Comparison of ENCODE assay signal across 25 cellular contexts in genomic region chr4:48347282-48347921, GRCh38.
"Had no signal": no experiment of that assay in that cellular context is flagged by ENCODE, and none has a peak within 500 bp of the region (broad histone marks: within the 10 kb centered on the region; RNA-seq: fewer than 3 reads in every experiment).

No MANE protein-coding gene starts in this region.

- H3K9me3 Mint-ChIP-seq: activated naive CD8-positive, alpha-beta T cell treated with anti-CD3 and anti-CD28 coated beads, Interleukin-2, amount 10 ng/mL, durations not matched to agents 7 days and 5 days; activated T-helper 1 cell treated with anti-CD3 and anti-CD28 coated beads, Interleukin-12 subunit alpha, Interleukin-12 subunit beta, Interleukin-2, Interleukin-4 antibody, amounts not matched to agents 30 ng/mL and 10 ng/mL and 1 ng/mL, durations not matched to agents 14 hours and 24 hours and 36 hours; T-helper 2 cell treated with Interferon-gamma antibody and Interleukin-4, amounts not matched to agents 5 μg/mL and 100 μg/mL, for 36 hours had no signal

- H3K36me3 ChIP-seq: gastroesophageal sphincter, pancreas, right atrium auricular region, thoracic aorta, upper lobe of left lung, WERI-Rb-1 had no signal

- FAIRE-seq: pancreas, TTC549 had no signal

- ATAC-seq: activated CD8-positive, alpha-beta T cell treated with anti-CD3 and anti-CD28 coated beads, Interleukin-2, amount 10 ng/mL, durations not matched to agents 7 days and 5 days; gastroesophageal sphincter; left ventricle myocardium superior; pancreas; psoas muscle had no signal

- H3K27ac Mint-ChIP-seq: activated CD8-positive, alpha-beta T cell treated with anti-CD3 and anti-CD28 coated beads, Interleukin-2, amount 10 ng/mL, durations not matched to agents 7 days and 5 days; activated naive CD8-positive, alpha-beta T cell treated with anti-CD3 and anti-CD28 coated beads, Interleukin-2, amount 10 ng/mL, durations not matched to agents 7 days and 5 days; activated T-helper 1 cell treated with anti-CD3 and anti-CD28 coated beads, Interleukin-12 subunit alpha, Interleukin-12 subunit beta, Interleukin-2, Interleukin-4 antibody, amounts not matched to agents 30 ng/mL and 10 ng/mL and 1 ng/mL, durations not matched to agents 14 hours and 24 hours and 36 hours; nephron; T-helper 2 cell treated with Interferon-gamma antibody and Interleukin-4, amounts not matched to agents 5 μg/mL and 100 μg/mL, for 36 hours had no signal

- H3K9me3 ChIP-seq: gastroesophageal sphincter, pancreas, psoas muscle, right atrium auricular region, spleen, thoracic aorta, upper lobe of left lung had no signal

- H3K27ac ChIP-seq: coronary artery, gastroesophageal sphincter, pancreas, psoas muscle, right atrium auricular region, spleen, thoracic aorta, upper lobe of left lung, WERI-Rb-1 had no signal

- H3K4me3 ChIP-seq: coronary artery, gastroesophageal sphincter, pancreas, psoas muscle, right atrium auricular region, spleen, thoracic aorta, upper lobe of left lung had no signal

- H3K4me3 Mint-ChIP-seq: activated CD8-positive, alpha-beta T cell treated with anti-CD3 and anti-CD28 coated beads, Interleukin-2, amount 10 ng/mL, durations not matched to agents 7 days and 5 days; activated naive CD8-positive, alpha-beta T cell treated with anti-CD3 and anti-CD28 coated beads, Interleukin-2, amount 10 ng/mL, durations not matched to agents 7 days and 5 days; activated T-helper 1 cell treated with anti-CD3 and anti-CD28 coated beads, Interleukin-12 subunit alpha, Interleukin-12 subunit beta, Interleukin-2, Interleukin-4 antibody, amounts not matched to agents 30 ng/mL and 10 ng/mL and 1 ng/mL, durations not matched to agents 14 hours and 24 hours and 36 hours; nephron; T-helper 2 cell treated with Interferon-gamma antibody and Interleukin-4, amounts not matched to agents 5 μg/mL and 100 μg/mL, for 36 hours had no signal

- DNase-seq: activated CD4-positive, alpha-beta T cell treated with anti-CD3 and anti-CD28 coated beads for 1 hour; activated CD4-positive, alpha-beta T cell treated with anti-CD3 and anti-CD28 coated beads, Interleukin-2, amount 50 U/mL, for 1 hour; activated CD8-positive, alpha-beta T cell treated with anti-CD3 and anti-CD28 coated beads, Interleukin-2, amount 10 ng/mL, durations not matched to agents 7 days and 5 days; activated gamma-delta T cell treated with Interleukin-2 at 50 U/mL for 16 hours; activated naive CD8-positive, alpha-beta T cell treated with anti-CD3 and anti-CD28 coated beads, Interleukin-2, amount 10 ng/mL, durations not matched to agents 7 days and 5 days; amniotic stem cell; cerebellar nuclear complex; head of caudate nucleus; hypothalamus; left ventricle myocardium superior; pancreas; psoas muscle; spleen; stimulated activated CD4-positive, alpha-beta T cell treated with anti-CD3 and anti-CD28 coated beads, Interleukin-4, amount 100 ng/mL, for 1 hour; stimulated activated naive CD4-positive, alpha-beta T cell; upper lobe of left lung; WERI-Rb-1 had no signal

- H3K27me3 Mint-ChIP-seq: activated naive CD8-positive, alpha-beta T cell treated with anti-CD3 and anti-CD28 coated beads, Interleukin-2, amount 10 ng/mL, durations not matched to agents 7 days and 5 days had no signal

- H3K27me3 ChIP-seq: gastroesophageal sphincter, pancreas, right atrium auricular region, spleen, upper lobe of left lung had no signal
